ENCODE assay signal across 8 cellular contexts in the genomic region with DNA sequence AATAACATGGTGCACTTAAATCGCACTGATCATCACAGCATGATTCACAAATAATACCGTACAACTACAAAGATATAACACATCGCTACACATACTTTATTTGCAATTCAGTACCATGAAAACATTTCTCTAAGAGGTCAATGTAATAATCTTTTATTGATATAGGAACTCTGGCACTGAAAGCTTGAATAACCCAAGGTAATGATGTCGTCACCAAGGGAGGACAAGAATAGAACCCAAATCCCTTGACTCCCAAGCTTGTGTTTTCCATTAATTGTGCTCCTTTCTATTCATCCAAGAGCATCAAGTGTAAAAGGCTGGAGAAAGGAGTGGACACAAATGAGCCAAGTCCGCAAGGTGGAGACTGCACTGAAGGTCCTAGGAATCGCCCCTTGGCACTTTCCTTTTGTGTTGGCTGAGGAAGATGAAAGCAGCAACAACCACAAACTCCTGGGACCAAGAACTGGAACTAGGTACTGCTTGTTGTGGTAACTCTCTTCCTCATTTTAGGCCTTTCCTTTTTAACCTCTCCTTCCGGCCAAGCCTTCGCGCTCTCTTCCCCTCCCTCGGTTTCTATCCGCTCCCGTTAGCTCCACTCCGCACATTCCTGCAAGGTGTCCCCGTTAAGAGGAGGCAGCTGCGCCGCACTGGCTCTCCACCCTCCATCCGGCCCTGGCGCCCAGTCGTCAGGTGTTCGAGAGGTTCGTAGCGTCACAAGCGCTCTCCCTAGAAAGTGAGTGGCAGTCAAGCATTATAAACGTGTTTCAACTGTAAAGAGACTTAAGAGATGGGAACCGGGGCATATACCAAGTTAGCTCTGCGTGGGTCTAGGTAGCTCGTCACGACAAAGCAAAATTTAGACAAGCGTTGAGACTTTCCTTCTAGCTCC. TPM values are rescaled to one million over a fixed set of nuclear protein-coding genes. Genes with fewer than 3 reads are reported as not detected.
A peak's percentile ranks its signal among the peaks of the same experiment; 100 is the strongest.
DNase-seq lines count a peak whose midpoint lies in the region; ATAC-seq, FAIRE-seq and TF ChIP-seq lines count a peak whose summit lies in the region.

No MANE protein-coding gene starts in this region.

- H3K4me1 Mint-ChIP-seq in activated T-helper 2 cell treated with anti-CD3 and anti-CD28 coated beads, Interferon-gamma antibody, Interleukin-2, Interleukin-4, amounts not matched to agents 10 μg/mL and 5 μg/mL and 100 μg/mL, durations not matched to agents 14 hours and 24 hours and 36 hours (ENCODE audit: low read depth): peaks cover 29% of the 10 kb centered on the region

- DNase-seq in BE2C: no peak
- DNase-seq in NCI-H2227 treated with DMSO at 0.1 percent for 48 hours (lab: John Stamatoyannopoulos, UW): peak; percentile 62
- no peak for DNase-seq in activated T-helper 2 cell treated with anti-CD3 and anti-CD28 coated beads, Interferon-gamma antibody, Interleukin-2, Interleukin-4, amounts not matched to agents 10 μg/mL and 5 μg/mL and 100 μg/mL, durations not matched to agents 14 hours and 24 hours and 36 hours (ENCODE audit: low spot score)
- peak; percentile 80 for DNase-seq in cardiac septum (ENCODE audit: low spot score)
- no peak for DNase-seq in trophoblast cell
- no peak for DNase-seq in D721Med (ENCODE audit: insufficient read length, low spot score)

- H3K9me3 ChIP-seq in BE2C (no peaks in the 10 kb centered on the region), trophoblast cell (ENCODE audit: insufficient read depth, low read depth, low read length) (no peaks in the 10 kb centered on the region)

- H3K36me3 ChIP-seq in BE2C: no peaks in the 10 kb centered on the region; the same call in 1 of the 2 replicates
- H3K36me3 ChIP-seq in trophoblast cell (ENCODE audit: control insufficient read depth in 1 of 2, insufficient read depth in 2 of 2, low read length in 2 of 2): no peaks in the 10 kb centered on the region

- H4K12ac ChIP-seq in trophoblast cell (ENCODE audit: low read depth, low read length): peak overlapping the region; percentile 3

- H3K4me3 ChIP-seq in BE2C (ENCODE audit: low read depth, low read length) (peak overlapping the region; percentile 93), trophoblast cell (ENCODE audit: low read depth, low read length) (peak overlapping the region; percentile 64)

- H3K14ac ChIP-seq in trophoblast cell (ENCODE audit: low read length): peak overlapping the region; percentile 5

- H4K91ac ChIP-seq in trophoblast cell (ENCODE audit: low read depth, low read length): no peak overlapping the region

- no peak overlapping the region for H2BK5ac ChIP-seq in trophoblast cell (ENCODE audit: low read depth, low read length, poor library complexity)

- peaks cover 4% of the 10 kb centered on the region for H3K27me3 Mint-ChIP-seq in activated T-helper 2 cell treated with anti-CD3 and anti-CD28 coated beads, Interferon-gamma antibody, Interleukin-2, Interleukin-4, amounts not matched to agents 10 μg/mL and 5 μg/mL and 100 μg/mL, durations not matched to agents 14 hours and 24 hours and 36 hours (ENCODE audit: low read depth)

- peaks cover 6% of the 10 kb centered on the region for H3K79me1 ChIP-seq in trophoblast cell (ENCODE audit: low read length)

- H3K4me1 ChIP-seq in BE2C (no peaks in the 10 kb centered on the region), trophoblast cell (ENCODE audit: control insufficient read depth in 1 of 2, insufficient read depth in 2 of 2, low read length in 2 of 2) (peaks cover 0 to 5% of the 10 kb centered on the region in 2 experiments)

- H3K4me3 Mint-ChIP-seq in activated T-helper 2 cell treated with anti-CD3 and anti-CD28 coated beads, Interferon-gamma antibody, Interleukin-2, Interleukin-4, amounts not matched to agents 10 μg/mL and 5 μg/mL and 100 μg/mL, durations not matched to agents 14 hours and 24 hours and 36 hours (ENCODE audit: low read depth): peak overlapping the region; percentile 94

- H3K4me2 ChIP-seq in trophoblast cell (ENCODE audit: low read length): peak overlapping the region; percentile 82

- no peak overlapping the region for H3K4ac ChIP-seq in trophoblast cell (ENCODE audit: low read depth, low read length)

- H2BK120ac ChIP-seq in trophoblast cell (ENCODE audit: insufficient read depth, low read length, poor library complexity): no peak overlapping the region

- H3K27me3 ChIP-seq in BE2C: no peaks in the 10 kb centered on the region
- no peaks in the 10 kb centered on the region for H3K27me3 ChIP-seq in trophoblast cell (ENCODE audit: insufficient read depth, low read length)

- TF ChIP-seq CTCF in BE2C (IDR thresholded peaks at IDR 0.05; ENCODE audit: low read depth, low read length): no peak
- TF ChIP-seq CTCF in D721Med (IDR thresholded peaks at IDR 0.05; ENCODE audit: insufficient read depth, missing control alignments): no peak

- no peak for FAIRE-seq in D721Med (lab: Jason Lieb, UNC)

- H3K23ac ChIP-seq in trophoblast cell (ENCODE audit: low read length): no peak overlapping the region

- peak overlapping the region; percentile 2 for H3K27ac ChIP-seq in trophoblast cell (ENCODE audit: low read depth, low read length)

- H3K9ac ChIP-seq in trophoblast cell (ENCODE audit: low read length): no peak overlapping the region

- no peak overlapping the region for H2AK5ac ChIP-seq in trophoblast cell (ENCODE audit: low read length)

- H3K9me3 Mint-ChIP-seq in activated T-helper 2 cell treated with anti-CD3 and anti-CD28 coated beads, Interferon-gamma antibody, Interleukin-2, Interleukin-4, amounts not matched to agents 10 μg/mL and 5 μg/mL and 100 μg/mL, durations not matched to agents 14 hours and 24 hours and 36 hours: no peaks in the 10 kb centered on the region

- intact Hi-C loops in activated T-helper 2 cell treated with anti-CD3 and anti-CD28 coated beads, Interferon-gamma antibody, Interleukin-2, Interleukin-4, amounts not matched to agents 10 μg/mL and 5 μg/mL and 100 μg/mL, durations not matched to agents 14 hours and 24 hours and 36 hours (cut with micrococcal nuclease): loop anchor here (1.0 to 5.0 kb wide), 7 partner anchors 72 to 181 kb away; a partner anchor contains a TSS
- intact Hi-C loops in cardiac septum (cut with DNase I): loop anchor here (5.0 to 10.0 kb wide), 2 partner anchors 134 to 402 kb away; no protein-coding TSS in a partner anchor

- peak; percentile 30 for ATAC-seq in GM18858 (IDR thresholded peaks at IDR 0.05; ENCODE audit: unreplicated experiment)
- peak; percentile 35 for ATAC-seq in HG02973 (IDR thresholded peaks at IDR 0.05; ENCODE audit: unreplicated experiment)

- peaks cover 10% of the 10 kb centered on the region for H3K79me2 ChIP-seq in trophoblast cell (ENCODE audit: control insufficient read depth, insufficient read depth, low read length, poor library complexity)

- WGBS in trophoblast cell (ENCODE audit: extremely low coverage, insufficient coverage, insufficient read length): 100% methylated on average over 2 of the region's 29 CpGs

- peak overlapping the region; percentile 82 for H2AFZ ChIP-seq in trophoblast cell (ENCODE audit: insufficient read depth, low read length, poor library complexity)

- peaks cover 15% of the 10 kb centered on the region for H3K36me3 Mint-ChIP-seq in activated T-helper 2 cell treated with anti-CD3 and anti-CD28 coated beads, Interferon-gamma antibody, Interleukin-2, Interleukin-4, amounts not matched to agents 10 μg/mL and 5 μg/mL and 100 μg/mL, durations not matched to agents 14 hours and 24 hours and 36 hours (ENCODE audit: low read depth)

- H3K18ac ChIP-seq in trophoblast cell (ENCODE audit: low read length): no peak overlapping the region

- peak overlapping the region; percentile 50 for H4K8ac ChIP-seq in trophoblast cell (ENCODE audit: low read depth, low read length)

- no peak overlapping the region for H2BK12ac ChIP-seq in trophoblast cell (ENCODE audit: low read length)

- peak overlapping the region; percentile 100 for H3K27ac Mint-ChIP-seq in activated T-helper 2 cell treated with anti-CD3 and anti-CD28 coated beads, Interferon-gamma antibody, Interleukin-2, Interleukin-4, amounts not matched to agents 10 μg/mL and 5 μg/mL and 100 μg/mL, durations not matched to agents 14 hours and 24 hours and 36 hours

RNA-seq across cellular contexts. Expression of a gene that starts 1.0 kb away (rescaled TPM):
- 40.2 TPM for polyA plus RNA-seq in BE2C (2012; ENCODE audit: insufficient read depth, insufficient read length, low read depth)
- total RNA-seq in activated T-helper 2 cell treated with anti-CD3 and anti-CD28 coated beads, Interferon-gamma antibody, Interleukin-2, Interleukin-4, amounts not matched to agents 10 μg/mL and 5 μg/mL and 100 μg/mL, durations not matched to agents 14 hours and 24 hours and 36 hours: 39.1 and 43.7 TPM in 2 replicates
- total RNA-seq in cardiac septum: 24.1 TPM
- 28.5 and 30.0 TPM in 2 replicates for polyA plus RNA-seq in trophoblast cell (2013)

Comparison
In these comparisons a context has a peak if more than half of its experiments do, and no peak if none do; other contexts are left out.
1. DNase-seq: peak in NCI-H2227 treated with DMSO at 0.1 percent for 48 hours (single experiment) and cardiac septum (single experiment); none in BE2C (single experiment), activated T-helper 2 cell treated with anti-CD3 and anti-CD28 coated beads, Interferon-gamma antibody, Interleukin-2, Interleukin-4, amounts not matched to agents 10 μg/mL and 5 μg/mL and 100 μg/mL, durations not matched to agents 14 hours and 24 hours and 36 hours (single experiment), trophoblast cell (0 of 2) and D721Med (single experiment).